ENCODE assay signal across 12 cellular contexts in genomic region chr15:36407647-36408046, GRCh38.
DNase-seq lines count a peak whose midpoint lies in the region; ATAC-seq, FAIRE-seq and TF ChIP-seq lines count a peak whose summit lies in the region.
"Had no signal": no experiment of that assay in that cellular context is flagged by ENCODE, and none has a peak within 500 bp of the region (broad histone marks: within the 10 kb centered on the region; RNA-seq: fewer than 3 reads in every experiment).

No MANE protein-coding gene starts in this region.

- H3K27me3 ChIP-seq in HUES48 (ENCODE audit: control insufficient read depth, insufficient read depth, low read length) = no peaks in the 10 kb centered on the region
- no peaks in the 10 kb centered on the region for H3K27me3 ChIP-seq in astrocyte (ENCODE audit: insufficient read depth, low read length)

- DNase-seq in AG20443 (ENCODE audit: low spot score) = peak; percentile 71
- peak; percentile 74 for DNase-seq in astrocyte (ENCODE audit: low read depth)
- peak; percentile 65 for DNase-seq in islet precursor cell
- no peak for DNase-seq in DMS153 treated with DMSO at 0.1 percent for 48 hours (lab: John Stamatoyannopoulos, UW; ENCODE audit: unreplicated experiment)
- no peak for DNase-seq in RPMI8226
- DNase-seq in nucleus accumbens (lab: John Stamatoyannopoulos, UW) = no peak
- DNase-seq: activated CD4-positive, alpha-beta memory T cell treated with anti-CD3 and anti-CD28 coated beads, Interleukin-2, amount 10 ng/mL, durations not matched to agents 7 days and 5 days; aorta; immature natural killer cell had no signal

- no peaks in the 10 kb centered on the region for H3K36me3 Mint-ChIP-seq in astrocyte (ENCODE audit: low read depth, unreplicated experiment)
- H3K36me3 Mint-ChIP-seq: immature natural killer cell had no signal

- no peaks in the 10 kb centered on the region for H3K9me3 Mint-ChIP-seq in astrocyte (ENCODE audit: unreplicated experiment)
- H3K9me3 Mint-ChIP-seq: activated CD4-positive, alpha-beta memory T cell treated with anti-CD3 and anti-CD28 coated beads, Interleukin-2, amount 10 ng/mL, durations not matched to agents 7 days and 5 days had no signal

- no peaks in the 10 kb centered on the region for H4K20me1 ChIP-seq in astrocyte (ENCODE audit: insufficient read depth, low read length)

- H3K27ac ChIP-seq in HUES48 (ENCODE audit: low read depth, low read length) (peak overlapping the region; percentile 92), astrocyte (ENCODE audit: low read depth, low read length) (peak overlapping the region; percentile 53)

- H3K79me2 ChIP-seq in astrocyte (ENCODE audit: insufficient read depth, low read length) = no peaks in the 10 kb centered on the region

- no peaks in the 10 kb centered on the region for H3K36me3 ChIP-seq in HUES48 (ENCODE audit: control insufficient read depth, insufficient read depth, low read length)
- H3K36me3 ChIP-seq in astrocyte (ENCODE audit: insufficient read depth, low read length) = no peaks in the 10 kb centered on the region

- H3K4me3 ChIP-seq in HUES48 (ENCODE audit: low read depth, low read length) (no peak overlapping the region), astrocyte (ENCODE audit: insufficient read depth, low read depth, low read length) (no peak overlapping the region)

- peak; percentile 90 for FAIRE-seq in astrocyte (lab: Jason Lieb, UNC)
- FAIRE-seq: D721Med had no signal

- H3K9me3 ChIP-seq in HUES48 (ENCODE audit: control insufficient read depth, insufficient read depth, low read length) (0 out of 2 replicates have a peak, but pooled peaks cover 2% of the 10 kb centered on the region), astrocyte (ENCODE audit: insufficient read depth, low read depth, low read length) (no peaks in the 10 kb centered on the region)

- ATAC-seq in HG02870 (IDR thresholded peaks at IDR 0.05; ENCODE audit: unreplicated experiment) = no peak

- H2AFZ ChIP-seq in astrocyte (ENCODE audit: low read depth, low read length) = peak overlapping the region; percentile 7

- H3K4me2 ChIP-seq in astrocyte (ENCODE audit: low read length) = peak overlapping the region; percentile 56

- H3K4me1 Mint-ChIP-seq in astrocyte (ENCODE audit: low read depth, unreplicated experiment) = peaks cover 21% of the 10 kb centered on the region
- H3K4me1 Mint-ChIP-seq: activated CD4-positive, alpha-beta memory T cell treated with anti-CD3 and anti-CD28 coated beads, Interleukin-2, amount 10 ng/mL, durations not matched to agents 7 days and 5 days; immature natural killer cell had no signal

- peak overlapping the region; percentile 91 for H3K27ac Mint-ChIP-seq in astrocyte (ENCODE audit: unreplicated experiment)
- H3K27ac Mint-ChIP-seq: activated CD4-positive, alpha-beta memory T cell treated with anti-CD3 and anti-CD28 coated beads, Interleukin-2, amount 10 ng/mL, durations not matched to agents 7 days and 5 days; immature natural killer cell had no signal

- TF ChIP-seq CTCF in astrocyte (IDR thresholded peaks at IDR 0.05; ENCODE audit: insufficient read depth, low read depth, low read length) = no peak

- no peaks in the 10 kb centered on the region for H3K27me3 Mint-ChIP-seq in astrocyte (ENCODE audit: low read depth, unreplicated experiment)
- H3K27me3 Mint-ChIP-seq: activated CD4-positive, alpha-beta memory T cell treated with anti-CD3 and anti-CD28 coated beads, Interleukin-2, amount 10 ng/mL, durations not matched to agents 7 days and 5 days had no signal

- H3K4me1 ChIP-seq in HUES48 (ENCODE audit: control insufficient read depth, insufficient read depth, low read length) (peaks cover 46% of the 10 kb centered on the region), astrocyte (ENCODE audit: insufficient read depth, low read length) (peaks cover 18% of the 10 kb centered on the region)

- no peak overlapping the region for H3K4me3 Mint-ChIP-seq in astrocyte (ENCODE audit: unreplicated experiment)
- H3K4me3 Mint-ChIP-seq: activated CD4-positive, alpha-beta memory T cell treated with anti-CD3 and anti-CD28 coated beads, Interleukin-2, amount 10 ng/mL, durations not matched to agents 7 days and 5 days; immature natural killer cell had no signal

- H3K9ac ChIP-seq in HUES48 (ENCODE audit: low read depth, low read length) (0 out of 2 replicates have a peak overlapping the region, but pooled peaks have one; percentile 4), astrocyte (ENCODE audit: low read length) (peak overlapping the region; percentile 3)

Comparison
In these comparisons a context has a peak if more than half of its experiments do, and no peak if none do; other contexts are left out.
1. DNase-seq: peak in AG20443 (single experiment), astrocyte (single experiment) and islet precursor cell (single experiment); none in DMS153 treated with DMSO at 0.1 percent for 48 hours (single experiment), RPMI8226 (single experiment) and nucleus accumbens (0 of 56).